12 cellular contexts compared by ENCODE assay signal in the genomic region with DNA sequence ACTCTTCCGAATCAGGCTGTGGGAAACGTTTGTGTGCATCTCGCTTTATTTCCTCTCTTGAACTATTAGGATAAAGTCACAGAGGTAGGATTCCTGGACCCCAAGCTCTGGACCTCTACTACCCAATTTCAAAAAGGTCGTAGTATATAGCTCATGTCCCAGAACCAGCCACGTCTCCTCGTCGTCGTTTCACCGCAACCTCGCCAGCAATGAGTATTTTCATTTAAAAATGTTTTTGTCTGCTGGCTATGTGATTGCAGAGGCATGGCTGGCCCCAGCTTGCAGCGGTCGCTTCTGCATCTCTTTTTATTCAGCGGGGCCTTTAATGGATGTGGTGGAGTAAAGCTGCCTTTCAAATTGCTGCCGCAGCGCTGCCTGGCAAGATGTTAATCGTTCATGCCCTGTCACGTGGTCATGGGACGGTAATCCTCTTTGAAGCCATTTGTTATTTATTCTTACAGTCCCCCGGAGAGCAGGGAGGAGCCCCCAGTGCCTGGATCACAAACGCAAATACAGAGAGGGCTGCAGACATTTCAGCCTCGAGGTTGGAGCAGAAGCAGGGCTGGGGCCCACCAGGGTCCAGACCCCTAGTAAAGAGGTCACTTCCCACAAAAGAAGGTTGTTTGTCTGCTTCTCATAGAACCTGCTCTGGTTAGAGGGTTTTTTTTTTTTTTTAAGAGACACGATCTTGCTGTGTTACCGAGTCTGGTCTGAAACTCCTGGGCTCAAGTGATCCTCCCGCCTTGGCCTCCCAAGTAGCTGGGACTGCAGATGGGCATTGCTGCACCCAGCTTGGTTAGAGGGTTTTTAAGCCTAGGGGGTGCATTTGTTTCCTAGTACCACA. TPM values are rescaled to one million over a fixed set of nuclear protein-coding genes. Genes with fewer than 3 reads are reported as not detected.
DNase-seq lines count a peak whose midpoint lies in the region; ATAC-seq and TF ChIP-seq lines count a peak whose summit lies in the region.
"Had no signal": no experiment of that assay in that cellular context is flagged by ENCODE, and none has a peak within 500 bp of the region (broad histone marks: within the 10 kb centered on the region; RNA-seq: fewer than 3 reads in every experiment).

No MANE protein-coding gene starts in this region.

- TF ChIP-seq CTCF in RWPE2 (IDR thresholded peaks at IDR 0.05; ENCODE audit: poor library complexity, severe bottlenecking): no peak
- TF ChIP-seq CTCF in right atrium auricular region (IDR thresholded peaks at IDR 0.05): no peak

- no peak overlapping the region for H3K27ac Mint-ChIP-seq in activated CD4-positive, alpha-beta memory T cell treated with anti-CD3 and anti-CD28 coated beads, Interleukin-2, amount 10 ng/mL, durations not matched to agents 7 days and 5 days
- H3K27ac Mint-ChIP-seq in activated CD4-positive, alpha-beta T cell treated with anti-CD3 and anti-CD28 coated beads, Interleukin-2, amount 10 ng/mL, durations not matched to agents 7 days and 5 days: no peak overlapping the region

- peak; percentile 22 for DNase-seq in activated effector memory CD4-positive, alpha-beta T cell treated with anti-CD3 and anti-CD28 coated beads, Interleukin-2, amount 50 U/mL, for 16 hours
- no peak for DNase-seq in activated effector memory CD4-positive, alpha-beta T cell treated with Interleukin-2 at 50 U/mL for 16 hours
- peak; percentile 29 for DNase-seq in RWPE2 (ENCODE audit: low spot score)
- no peak for DNase-seq in right atrium auricular region (ENCODE audit: low spot score)
- peak; percentile 11 to 40 for DNase-seq in aorta
- no peak for DNase-seq in activated CD4-positive, alpha-beta memory T cell treated with anti-CD3 and anti-CD28 coated beads, Interleukin-2, amount 10 ng/mL, durations not matched to agents 7 days and 5 days
- no peak for DNase-seq in activated CD4-positive, alpha-beta T cell treated with anti-CD3 and anti-CD28 coated beads, Interleukin-2, amount 10 ng/mL, durations not matched to agents 7 days and 5 days
- DNase-seq: NCI-H1930; stimulated activated CD4-positive, alpha-beta T cell treated with anti-CD3 and anti-CD28 coated beads, Interleukin-4, amount 100 ng/mL, for 4 hours had no signal

- CTCF ChIA-PET in activated CD4-positive, alpha-beta memory T cell treated with anti-CD3 and anti-CD28 coated beads, Interleukin-2, amount 10 ng/mL, durations not matched to agents 7 days and 5 days (lab: Charles Lee): interaction anchor here (0.8 to 1.6 kb wide), 2 partner anchors 10 to 30 kb away, joined by 3 to 4 read pairs; no protein-coding TSS in a partner anchor
- CTCF ChIA-PET in activated CD4-positive, alpha-beta T cell treated with anti-CD3 and anti-CD28 coated beads, Interleukin-2, amount 10 ng/mL, durations not matched to agents 7 days and 5 days (lab: Charles Lee): interaction anchor here (1.7 to 2.9 kb wide), 2 partner anchors 10 to 21 kb away, joined by 5 to 10 read pairs; no protein-coding TSS in a partner anchor

- H3K9me3 Mint-ChIP-seq in activated CD4-positive, alpha-beta memory T cell treated with anti-CD3 and anti-CD28 coated beads, Interleukin-2, amount 10 ng/mL, durations not matched to agents 7 days and 5 days: no peaks in the 10 kb centered on the region
- H3K9me3 Mint-ChIP-seq in activated CD4-positive, alpha-beta T cell treated with anti-CD3 and anti-CD28 coated beads, Interleukin-2, amount 10 ng/mL, durations not matched to agents 7 days and 5 days: no peaks in the 10 kb centered on the region

- WGBS in aorta, 2 donors: 59 to 67% methylated on average over 24 of the region's 24 CpGs

- POLR2A ChIA-PET in activated CD4-positive, alpha-beta memory T cell treated with anti-CD3 and anti-CD28 coated beads, Interleukin-2, amount 10 ng/mL, durations not matched to agents 7 days and 5 days (lab: Charles Lee): interaction anchor here (1.3 to 3.6 kb wide), 3 partner anchors 10 to 22 kb away, joined by 4 to 20 read pairs (median 4); a partner anchor contains a TSS
- POLR2A ChIA-PET in activated CD4-positive, alpha-beta T cell treated with anti-CD3 and anti-CD28 coated beads, Interleukin-2, amount 10 ng/mL, durations not matched to agents 7 days and 5 days (lab: Charles Lee): no interaction called here

- no peaks in the 10 kb centered on the region for H3K4me1 ChIP-seq in RWPE2 (ENCODE audit: insufficient read depth, poor library complexity, severe bottlenecking)
- peaks cover 0 to 25% of the 10 kb centered on the region in 2 donors for H3K4me1 ChIP-seq in right atrium auricular region
- no peaks in the 10 kb centered on the region for H3K4me1 ChIP-seq in aorta (ENCODE audit: control insufficient read depth in 1 of 2, insufficient read depth in 2 of 2, low read length in 2 of 2)

- no peak overlapping the region for H3K4me3 Mint-ChIP-seq in activated CD4-positive, alpha-beta memory T cell treated with anti-CD3 and anti-CD28 coated beads, Interleukin-2, amount 10 ng/mL, durations not matched to agents 7 days and 5 days
- no peak overlapping the region for H3K4me3 Mint-ChIP-seq in activated CD4-positive, alpha-beta T cell treated with anti-CD3 and anti-CD28 coated beads, Interleukin-2, amount 10 ng/mL, durations not matched to agents 7 days and 5 days

- no peaks in the 10 kb centered on the region for H3K27me3 ChIP-seq in RWPE2 (ENCODE audit: insufficient read depth, poor library complexity, severe bottlenecking)
- H3K27me3 ChIP-seq in right atrium auricular region: no peaks in the 10 kb centered on the region
- H3K27me3 ChIP-seq in aorta (ENCODE audit: control insufficient read depth in 1 of 2, insufficient read depth in 2 of 2, low read length in 1 of 2): no peaks in the 10 kb centered on the region
- H3K27me3 ChIP-seq: SJCRH30 had no signal

- H3K27me3 Mint-ChIP-seq in activated CD4-positive, alpha-beta memory T cell treated with anti-CD3 and anti-CD28 coated beads, Interleukin-2, amount 10 ng/mL, durations not matched to agents 7 days and 5 days: no peaks in the 10 kb centered on the region
- no peaks in the 10 kb centered on the region for H3K27me3 Mint-ChIP-seq in activated CD4-positive, alpha-beta T cell treated with anti-CD3 and anti-CD28 coated beads, Interleukin-2, amount 10 ng/mL, durations not matched to agents 7 days and 5 days

- intact Hi-C loops in aorta (cut with DNase I): no loop called here

- H3K36me3 ChIP-seq in RWPE2 (ENCODE audit: low read depth) (no peaks in the 10 kb centered on the region), right atrium auricular region (no peaks in the 10 kb centered on the region), aorta (ENCODE audit: control insufficient read depth in 1 of 2, insufficient read depth in 2 of 2, low read length in 1 of 2) (no peaks in the 10 kb centered on the region)
- H3K36me3 ChIP-seq: SJCRH30 had no signal

- no peaks in the 10 kb centered on the region for H3K9me3 ChIP-seq in RWPE2 (ENCODE audit: severe bottlenecking)
- H3K9me3 ChIP-seq in right atrium auricular region: no peaks in the 10 kb centered on the region
- no peaks in the 10 kb centered on the region for H3K9me3 ChIP-seq in aorta (ENCODE audit: control insufficient read depth, low read length)
- H3K9me3 ChIP-seq: SJCRH30 had no signal

- H3K4me3 ChIP-seq in RWPE2 (ENCODE audit: severe bottlenecking) (no peak overlapping the region), right atrium auricular region (no peak overlapping the region), aorta (ENCODE audit: low read length in 2 of 2) (no peak overlapping the region)
- H3K4me3 ChIP-seq: SJCRH30 had no signal

- H3K4me1 Mint-ChIP-seq in activated CD4-positive, alpha-beta memory T cell treated with anti-CD3 and anti-CD28 coated beads, Interleukin-2, amount 10 ng/mL, durations not matched to agents 7 days and 5 days: peaks cover 20% of the 10 kb centered on the region
- H3K4me1 Mint-ChIP-seq in activated CD4-positive, alpha-beta T cell treated with anti-CD3 and anti-CD28 coated beads, Interleukin-2, amount 10 ng/mL, durations not matched to agents 7 days and 5 days: peaks cover 21% of the 10 kb centered on the region

- ATAC-seq in RWPE2 (ENCODE audit: low read depth) (no peak), aorta (ENCODE audit: low FRiP score) (no peak), HG03280 (IDR thresholded peaks at IDR 0.05; ENCODE audit: unreplicated experiment) (no peak)

- no peak overlapping the region for H3K27ac ChIP-seq in RWPE2 (ENCODE audit: poor library complexity, severe bottlenecking)
- peak overlapping the region; percentile 83 to 85 for H3K27ac ChIP-seq in right atrium auricular region
- H3K27ac ChIP-seq in aorta (ENCODE audit: low read depth in 1 of 2, low read length in 2 of 2): no peak overlapping the region
- H3K27ac ChIP-seq: HL-60, SJCRH30 had no signal

- H3K36me3 Mint-ChIP-seq in activated CD4-positive, alpha-beta memory T cell treated with anti-CD3 and anti-CD28 coated beads, Interleukin-2, amount 10 ng/mL, durations not matched to agents 7 days and 5 days (ENCODE audit: low read depth): peaks cover 10% of the 10 kb centered on the region
- peaks cover 2% of the 10 kb centered on the region for H3K36me3 Mint-ChIP-seq in activated CD4-positive, alpha-beta T cell treated with anti-CD3 and anti-CD28 coated beads, Interleukin-2, amount 10 ng/mL, durations not matched to agents 7 days and 5 days (ENCODE audit: low read depth)

RNA-seq across cellular contexts. Expression of a gene that starts 11.6 kb away (rescaled TPM):
- total RNA-seq in right atrium auricular region (1 to 10 TPM; 3.0 to 4.3 TPM), aorta (10 to 100 TPM in 1 of 2 donors, 1 to 10 TPM in 1; 7.8 to 15.1 TPM)
- polyA plus RNA-seq in aorta: 1 to 10 TPM; 2.4 to 4.8 TPM
- 10 to 100 TPM; 18.1 to 19.1 TPM for total RNA-seq in activated CD4-positive, alpha-beta memory T cell treated with anti-CD3 and anti-CD28 coated beads, Interleukin-2, amount 10 ng/mL, durations not matched to agents 7 days and 5 days
- total RNA-seq in activated CD4-positive, alpha-beta T cell treated with anti-CD3 and anti-CD28 coated beads, Interleukin-2, amount 10 ng/mL, durations not matched to agents 7 days and 5 days: 10 to 100 TPM; 14.6 to 16.1 TPM

RNA-seq across cellular contexts. Expression of a gene that starts 41.9 kb away (rescaled TPM):
- 10 to 100 TPM in 1 of 2 donors, 1 to 10 TPM in 1; 9.3 to 14.3 TPM for total RNA-seq in right atrium auricular region
- total RNA-seq in aorta: 10 to 100 TPM; 17.1 to 36.2 TPM
- 1 to 10 TPM; 5.5 to 6.6 TPM for polyA plus RNA-seq in aorta
- total RNA-seq in activated CD4-positive, alpha-beta memory T cell treated with anti-CD3 and anti-CD28 coated beads, Interleukin-2, amount 10 ng/mL, durations not matched to agents 7 days and 5 days: 100 to 1,000 TPM; 284 to 286 TPM
- total RNA-seq in activated CD4-positive, alpha-beta T cell treated with anti-CD3 and anti-CD28 coated beads, Interleukin-2, amount 10 ng/mL, durations not matched to agents 7 days and 5 days: 100 to 1,000 TPM; 258 to 294 TPM

Comparison
In these comparisons a context has a peak if more than half of its experiments do, and no peak if none do; other contexts are left out.
1. DNase-seq: peak in activated effector memory CD4-positive, alpha-beta T cell treated with anti-CD3 and anti-CD28 coated beads, Interleukin-2, amount 50 U/mL, for 16 hours (single experiment), RWPE2 (single experiment) and aorta (2 of 2); none in activated effector memory CD4-positive, alpha-beta T cell treated with Interleukin-2 at 50 U/mL for 16 hours (single experiment), right atrium auricular region (single experiment), activated CD4-positive, alpha-beta memory T cell treated with anti-CD3 and anti-CD28 coated beads, Interleukin-2, amount 10 ng/mL, durations not matched to agents 7 days and 5 days (single experiment) and activated CD4-positive, alpha-beta T cell treated with anti-CD3 and anti-CD28 coated beads, Interleukin-2, amount 10 ng/mL, durations not matched to agents 7 days and 5 days (single experiment).
2. H3K27ac ChIP-seq: peak in right atrium auricular region (2 of 2); none in RWPE2 (single experiment) and aorta (0 of 2).
3. RNA of a gene that starts 41.9 kb away (total RNA-seq): 258 to 294 TPM in activated CD4-positive, alpha-beta T cell treated with anti-CD3 and anti-CD28 coated beads, Interleukin-2, amount 10 ng/mL, durations not matched to agents 7 days and 5 days and 284 to 286 TPM in activated CD4-positive, alpha-beta memory T cell treated with anti-CD3 and anti-CD28 coated beads, Interleukin-2, amount 10 ng/mL, durations not matched to agents 7 days and 5 days; 17.1 to 36.2 TPM in aorta and 9.3 to 14.3 TPM in right atrium auricular region; every median in the first group is over 4 times any median in the second.